18 cellular contexts compared by ENCODE assay signal in genomic region chr3:128395046-128395445, GRCh38.
DNase-seq lines count a peak whose midpoint lies in the region; ATAC-seq and TF ChIP-seq lines count a peak whose summit lies in the region.
"Had no signal": no experiment of that assay in that cellular context is flagged by ENCODE, and none has a peak within 500 bp of the region (broad histone marks: within the 10 kb centered on the region; RNA-seq: fewer than 3 reads in every experiment).

No MANE protein-coding gene starts in this region.

- TF ChIP-seq POLR2A in heart left ventricle (IDR thresholded peaks at IDR 0.05) (no peak), thyroid gland (IDR thresholded peaks at IDR 0.05) (no peak)

- TF ChIP-seq CTCF in heart left ventricle (IDR thresholded peaks at IDR 0.05) (no peak), VCaP (conservative IDR thresholded peaks at IDR 0.05) (no peak), H9 (conservative IDR thresholded peaks at IDR 0.05) (no peak), thyroid gland (IDR thresholded peaks at IDR 0.05) (no peak)

- DNase-seq in heart left ventricle, result no peak
- no peak for DNase-seq in Right ventricle myocardium inferior (ENCODE audit: missing footprints)
- no peak for DNase-seq in mesenchymal stem cell
- DNase-seq in stimulated activated effector memory CD8-positive, alpha-beta T cell treated with anti-CD3 and anti-CD28 coated beads, Interleukin-12 subunit alpha, Interleukin-12 subunit beta, amount 100 ng/mL, for 72 hours (ENCODE audit: low spot score in 2 of 2), result no peak
- DNase-seq in H9, result no peak
- no peak for DNase-seq in H7
- no peak for DNase-seq in thyroid gland
- DNase-seq: DND-41, NCI-H1092, NCI-H146, NCI-H2081 treated with DMSO at 0.1 percent for 48 hours, NCI-H510A treated with DMSO at 0.1 percent for 48 hours, Peyer's patch, SHP77 had no signal

- H3K36me3 Mint-ChIP-seq in stimulated activated effector memory CD8-positive, alpha-beta T cell treated with anti-CD3 and anti-CD28 coated beads, Interleukin-12 subunit alpha, Interleukin-12 subunit beta, amount 100 ng/mL, for 72 hours, result peaks cover 5% of the 10 kb centered on the region
- no peaks in the 10 kb centered on the region; a peak in 1 of 7 replicates for H3K36me3 Mint-ChIP-seq in H9 (ENCODE audit: insufficient read depth in 1 of 3, low read depth in 3 of 3)

- H3K9me3 ChIP-seq in heart left ventricle (no peaks in the 10 kb centered on the region), mesenchymal stem cell (ENCODE audit: control insufficient read depth, low read length) (no peaks in the 10 kb centered on the region), H9 (ENCODE audit: control insufficient read depth, low read depth, low read length) (no peaks in the 10 kb centered on the region), thyroid gland (no peaks in the 10 kb centered on the region)
- H3K9me3 ChIP-seq: BLaER1 treated with 17β-estradiol and CSF1 and Interleukin-3, amounts not matched to agents 10 nM and 100 nM; Peyer's patch had no signal

- H3K4me1 ChIP-seq in heart left ventricle (peaks cover 0 to 41% (median 18%) of the 10 kb centered on the region in 12 donors), mesenchymal stem cell (ENCODE audit: control insufficient read depth, insufficient read depth, low read depth, low read length) (peaks cover 14% of the 10 kb centered on the region), H9 (ENCODE audit: insufficient read depth, low read length) (no peaks in the 10 kb centered on the region), thyroid gland (no peaks in the 10 kb centered on the region)

- H3K4me1 Mint-ChIP-seq in stimulated activated effector memory CD8-positive, alpha-beta T cell treated with anti-CD3 and anti-CD28 coated beads, Interleukin-12 subunit alpha, Interleukin-12 subunit beta, amount 100 ng/mL, for 72 hours, result peaks cover 23% of the 10 kb centered on the region
- H3K4me1 Mint-ChIP-seq in H9, result peaks cover 17 to 31% of the 10 kb centered on the region in 2 experiments

- no peaks in the 10 kb centered on the region for H3K9me3 Mint-ChIP-seq in stimulated activated effector memory CD8-positive, alpha-beta T cell treated with anti-CD3 and anti-CD28 coated beads, Interleukin-12 subunit alpha, Interleukin-12 subunit beta, amount 100 ng/mL, for 72 hours
- H3K9me3 Mint-ChIP-seq in H9, result no peaks in the 10 kb centered on the region

- H2BK15ac ChIP-seq in mesenchymal stem cell (ENCODE audit: low read depth, poor library complexity, severe bottlenecking) (no peak overlapping the region), H9 (ENCODE audit: low read depth, low read length) (no peak overlapping the region)

- H2BK12ac ChIP-seq in mesenchymal stem cell (ENCODE audit: low read length in 2 of 2) (no peak overlapping the region), H9 (ENCODE audit: insufficient read length, low read depth, low read length) (no peak overlapping the region)

- H3K27ac ChIP-seq in heart left ventricle (peak overlapping the region in 7 of 12 donors; percentile 22 to 68 (median 34)), VCaP (peak overlapping the region; percentile 62), mesenchymal stem cell (ENCODE audit: low read length, poor library complexity, severe bottlenecking) (no peak overlapping the region), H9 (ENCODE audit: insufficient read length, low read depth, low read length) (no peak overlapping the region), thyroid gland (no peak overlapping the region)
- H3K27ac ChIP-seq: BLaER1 treated with 17β-estradiol and CSF1 and Interleukin-3, amounts not matched to agents 10 nM and 100 nM; KMS-11; Peyer's patch had no signal

- intact Hi-C loops in heart left ventricle (cut with DNase I), result loop anchor here in 1 of 10 donors (10.0 kb wide), 1 partner anchor 150 kb away; no protein-coding TSS in a partner anchor
- intact Hi-C loops in Right ventricle myocardium inferior (cut with DNase I), result no loop called here
- intact Hi-C loops in thyroid gland (cut with DNase I), result no loop called here

- H4K91ac ChIP-seq in mesenchymal stem cell (ENCODE audit: low read length) (peak overlapping the region; percentile 14), H9 (ENCODE audit: insufficient read length, low read depth, low read length) (no peak overlapping the region)

- H2AK5ac ChIP-seq in mesenchymal stem cell (ENCODE audit: low read length, severe bottlenecking) (no peak overlapping the region), H9 (ENCODE audit: insufficient read length, low read length) (no peak overlapping the region)

- H3K56ac ChIP-seq in H9 (ENCODE audit: insufficient read length, low read depth, low read length), result no peak overlapping the region

- H3K36me3 ChIP-seq in heart left ventricle, result no peaks in the 10 kb centered on the region
- peaks cover 0 to 19% of the 10 kb centered on the region in 2 experiments for H3K36me3 ChIP-seq in mesenchymal stem cell (ENCODE audit: control insufficient read depth in 1 of 2, insufficient read depth in 2 of 2, low read depth in 1 of 2, low read length in 2 of 2)
- no peaks in the 10 kb centered on the region for H3K36me3 ChIP-seq in H7 (replicated peaks; ENCODE audit: control insufficient read depth, insufficient read depth, low read length)
- no peaks in the 10 kb centered on the region for H3K36me3 ChIP-seq in thyroid gland
- H3K36me3 ChIP-seq: Peyer's patch had no signal

- no peaks in the 10 kb centered on the region for H3K79me1 ChIP-seq in mesenchymal stem cell (replicated peaks; ENCODE audit: low read length, poor library complexity, severe bottlenecking)
- H3K79me1 ChIP-seq in H9 (ENCODE audit: insufficient read depth, low read depth, low read length, poor library complexity, severe bottlenecking), result no peaks in the 10 kb centered on the region

- H4K20me1 ChIP-seq in H9 (ENCODE audit: control insufficient read depth, insufficient read depth, insufficient read length), result peaks cover 3% of the 10 kb centered on the region

- H3K4ac ChIP-seq in mesenchymal stem cell (ENCODE audit: low read depth in 1 of 2, low read length in 2 of 2) (no peak overlapping the region), H9 (ENCODE audit: low read depth, low read length) (no peak overlapping the region)

- WGBS in heart left ventricle, 4 donors, result 80 to 85% (median 83%) methylated on average over 5 to 6 of the region's 6 CpGs
- 91% methylated on average over 6 of the region's 6 CpGs for WGBS in mesenchymal stem cell
- no CpG with 5 or more reads among the region's 6 CpGs for WGBS in H9 (ENCODE audit: extremely low coverage, insufficient read length, low lambda C conversion rate)
- 89% methylated on average over 6 of the region's 6 CpGs; no CpG with 5 or more reads in 1 of the 2 donors for WGBS in thyroid gland, 2 donors

- H4K5ac ChIP-seq in H9 (ENCODE audit: insufficient read length, low read depth, low read length), result no peak overlapping the region

- no peak overlapping the region for H3T11ph ChIP-seq in H9 (ENCODE audit: low read length)

- peak overlapping the region; percentile 50 for H3K9ac ChIP-seq in mesenchymal stem cell (ENCODE audit: low read length)
- no peak overlapping the region for H3K9ac ChIP-seq in H9 (ENCODE audit: extremely low read depth, insufficient read length, low read length)
- H3K9ac ChIP-seq: BLaER1 treated with 17β-estradiol and CSF1 and Interleukin-3, amounts not matched to agents 10 nM and 100 nM; KMS-11 had no signal

- H4K8ac ChIP-seq in mesenchymal stem cell (ENCODE audit: low read length) (no peak overlapping the region), H9 (replicated peaks; ENCODE audit: insufficient read length, low read depth, low read length) (no peak overlapping the region)

- no peaks in the 10 kb centered on the region for H3K23me2 ChIP-seq in H9 (ENCODE audit: insufficient read length, low read depth, low read length, poor library complexity, severe bottlenecking)

- H2BK120ac ChIP-seq in mesenchymal stem cell (ENCODE audit: low read depth, low read length) (no peak overlapping the region), H9 (ENCODE audit: low read depth, low read length, poor library complexity, severe bottlenecking) (no peak overlapping the region)

- no peak overlapping the region for H3K18ac ChIP-seq in mesenchymal stem cell (ENCODE audit: low read depth in 1 of 2, low read length in 2 of 2)
- no peak overlapping the region for H3K18ac ChIP-seq in H9 (ENCODE audit: insufficient read length, low read depth, low read length)

- H2AFZ ChIP-seq in mesenchymal stem cell (ENCODE audit: low read depth, low read length) (no peak overlapping the region), H9 (ENCODE audit: low read length) (no peak overlapping the region)

- H3K14ac ChIP-seq in mesenchymal stem cell (ENCODE audit: low read length in 2 of 2), result no peak overlapping the region
- H3K14ac ChIP-seq in H9 (ENCODE audit: insufficient read depth, low read length), result no peak overlapping the region

- H3K79me2 ChIP-seq in H9 (ENCODE audit: insufficient read depth, low read length), result no peaks in the 10 kb centered on the region

- no peak overlapping the region for H3K4me2 ChIP-seq in mesenchymal stem cell (ENCODE audit: low read length, poor library complexity, severe bottlenecking)
- no peak overlapping the region for H3K4me2 ChIP-seq in H9 (ENCODE audit: insufficient read depth, insufficient read length, low read length)
- H3K4me2 ChIP-seq: KMS-11 had no signal

- no peak overlapping the region for H3K4me3 ChIP-seq in heart left ventricle
- no peak overlapping the region for H3K4me3 ChIP-seq in mesenchymal stem cell (ENCODE audit: insufficient read depth in 1 of 2, low read depth in 1 of 2, low read length in 2 of 2)
- no peak overlapping the region for H3K4me3 ChIP-seq in H7 (ENCODE audit: insufficient read depth, low read depth, low read length)
- H3K4me3 ChIP-seq in thyroid gland (replicated peaks in 1 of 3), result no peak overlapping the region
- H3K4me3 ChIP-seq: BLaER1 treated with 17β-estradiol and CSF1 and Interleukin-3, amounts not matched to agents 10 nM and 100 nM; Peyer's patch had no signal

- peak overlapping the region; percentile 78 for H3K27ac Mint-ChIP-seq in stimulated activated effector memory CD8-positive, alpha-beta T cell treated with anti-CD3 and anti-CD28 coated beads, Interleukin-12 subunit alpha, Interleukin-12 subunit beta, amount 100 ng/mL, for 72 hours
- peak overlapping the region in 1 of 3 experiments; percentile 37; a peak in 1 of 7 replicates for H3K27ac Mint-ChIP-seq in H9

- no peaks in the 10 kb centered on the region for H3K27me3 ChIP-seq in heart left ventricle
- H3K27me3 ChIP-seq in mesenchymal stem cell (ENCODE audit: control insufficient read depth in 1 of 2, insufficient read depth in 1 of 2, low read length in 2 of 2), result peaks cover 0 to 16% of the 10 kb centered on the region in 2 experiments
- no peaks in the 10 kb centered on the region for H3K27me3 ChIP-seq in H9 (ENCODE audit: insufficient read depth, low read length)
- no peaks in the 10 kb centered on the region for H3K27me3 ChIP-seq in H7 (ENCODE audit: control insufficient read depth, insufficient read depth, low read length)
- no peaks in the 10 kb centered on the region for H3K27me3 ChIP-seq in thyroid gland
- H3K27me3 ChIP-seq: BLaER1 treated with 17β-estradiol and CSF1 and Interleukin-3, amounts not matched to agents 10 nM and 100 nM; Peyer's patch had no signal

- ATAC-seq in heart left ventricle (peak in 2 of 4 donors; percentile 2 to 3), Right ventricle myocardium inferior (no peak)
- ATAC-seq in stimulated activated effector memory CD8-positive, alpha-beta T cell treated with anti-CD3 and anti-CD28 coated beads, Interleukin-12 subunit alpha, Interleukin-12 subunit beta, amount 100 ng/mL, for 72 hours, result no peak
- ATAC-seq: HepG2 had no signal

- H3K27me3 Mint-ChIP-seq in H9 (ENCODE audit: low read depth), result no peaks in the 10 kb centered on the region

- H2BK20ac ChIP-seq in H9 (ENCODE audit: low read depth, low read length, poor library complexity, severe bottlenecking), result no peak overlapping the region

- no peak overlapping the region for H2BK5ac ChIP-seq in mesenchymal stem cell (ENCODE audit: low read depth, low read length, poor library complexity, severe bottlenecking)
- H2BK5ac ChIP-seq in H9 (ENCODE audit: insufficient read length, low read length), result no peak overlapping the region

- H3K23ac ChIP-seq in mesenchymal stem cell (ENCODE audit: low read length in 2 of 2), result no peak overlapping the region
- H3K23ac ChIP-seq in H9 (ENCODE audit: insufficient read length, low read depth, low read length), result no peak overlapping the region

- no peak overlapping the region for H3K4me3 Mint-ChIP-seq in stimulated activated effector memory CD8-positive, alpha-beta T cell treated with anti-CD3 and anti-CD28 coated beads, Interleukin-12 subunit alpha, Interleukin-12 subunit beta, amount 100 ng/mL, for 72 hours
- H3K4me3 Mint-ChIP-seq in H9, result no peak overlapping the region

Comparison
In these comparisons a context has a peak if more than half of its experiments do, and no peak if none do; other contexts are left out.
1. H3K27ac ChIP-seq: peak in heart left ventricle (7 of 12) and VCaP (single experiment); none in mesenchymal stem cell (single experiment), H9 (single experiment) and thyroid gland (0 of 3).